8 cellular contexts compared by ENCODE assay signal in genomic region chr17:42312285-42313130, GRCh38. TPM values are rescaled to one million over a fixed set of nuclear protein-coding genes. Genes with fewer than 3 reads are reported as not detected.
DNase-seq lines count a peak whose midpoint lies in the region; ATAC-seq and TF ChIP-seq lines count a peak whose summit lies in the region.

No MANE protein-coding gene starts in this region.

- no peak for TF ChIP-seq CTCF in activated B cell treated with CpG ODN at 0.5 μM for 24 hours (IDR thresholded peaks at IDR 0.05)
- peak; percentile 40 to 78 for TF ChIP-seq CTCF in mammary epithelial cell (conservative IDR thresholded peaks at IDR 0.05 in 1 of 2, IDR thresholded peaks at IDR 0.05 in 1 of 2; ENCODE audit: extremely low read depth in 1 of 2, insufficient read depth in 1 of 2, low read depth in 1 of 2, low read length in 2 of 2)

- CTCF ChIA-PET in activated B cell treated with CpG ODN at 0.5 μM for 24 hours (lab: Charles Lee), result interaction anchor here (0.7 to 7.2 kb wide), 18 partner anchors 9 to 266 kb away, joined by 3 to 77 read pairs (median 4); partner anchors contain the start of gene STAT3
- CTCF ChIA-PET in mammary epithelial cell (lab: Charles Lee; ENCODE audit: low non-redundant PET), result interaction anchor here (0.7 kb wide), 1 partner anchor 265 kb away, joined by 3 read pairs; the partner anchor contains the start of gene PSMC3IP

- peaks cover 2% of the 10 kb centered on the region for H3K36me3 ChIP-seq in mammary epithelial cell (ENCODE audit: insufficient read depth, low read length)

- DNase-seq in SHP77 (lab: John Stamatoyannopoulos, UW) (peak; percentile 17 to 65), SHP77 treated with DMSO at 0.1 percent for 48 hours (lab: John Stamatoyannopoulos, UW) (no peak), NCI-H146 (lab: John Stamatoyannopoulos, UW) (peak; percentile 68), activated B cell treated with CpG ODN at 0.5 μM for 24 hours (peak; percentile 70), mammary epithelial cell (peak; percentile 48), islet precursor cell (peak; percentile 97)
- peak; percentile 64 to 80 (median 79) for DNase-seq in stimulated activated CD4-positive, alpha-beta T cell treated with anti-CD3 and anti-CD28 coated beads, Interleukin-12 subunit alpha, Interleukin-12 subunit beta, amount 100 ng/mL, for 48 hours (ENCODE audit: low read depth in 2 of 3, low spot score in 1 of 3)

- peak overlapping the region; percentile 53 for H3K4me3 Mint-ChIP-seq in activated B cell treated with CpG ODN at 0.5 μM for 24 hours

- H3K27me3 ChIP-seq in mammary epithelial cell (ENCODE audit: insufficient read depth, low read length), result no peaks in the 10 kb centered on the region

- no peaks in the 10 kb centered on the region for H3K9me3 ChIP-seq in mammary epithelial cell (replicated peaks; ENCODE audit: insufficient read depth, low read length)

- H2AFZ ChIP-seq in mammary epithelial cell (ENCODE audit: low read depth, low read length), result no peak overlapping the region

- peak overlapping the region; percentile 8 for H3K4me2 ChIP-seq in mammary epithelial cell (ENCODE audit: insufficient read depth, low read depth, low read length)

- no peaks in the 10 kb centered on the region for H4K20me1 ChIP-seq in mammary epithelial cell (ENCODE audit: insufficient read depth, low read length)

- peaks cover 70% of the 10 kb centered on the region for H3K36me3 Mint-ChIP-seq in activated B cell treated with CpG ODN at 0.5 μM for 24 hours (ENCODE audit: low read depth)

- intact Hi-C loops in activated B cell treated with CpG ODN at 0.5 μM for 24 hours (cut with micrococcal nuclease) (loop anchor here (1.0 to 2.0 kb wide), 3 partner anchors 10 to 204 kb away; no protein-coding TSS in a partner anchor), mammary epithelial cell (cut with micrococcal nuclease) (loop anchor here (5.0 kb wide), 1 partner anchor 350 kb away; no protein-coding TSS in a partner anchor)

- BruUV-seq in mammary epithelial cell (replicated peaks; lab: Mats Ljungman, UMichigan), result no TSS peak

- H3K4me3 ChIP-seq in mammary epithelial cell (replicated peaks in 1 of 3; ENCODE audit: insufficient read depth in 1 of 3, low read depth in 2 of 3, low read length in 3 of 3), result no peak overlapping the region

- H3K79me2 ChIP-seq in mammary epithelial cell (ENCODE audit: insufficient read depth, low read length), result no peaks in the 10 kb centered on the region

- H3K9me3 Mint-ChIP-seq in activated B cell treated with CpG ODN at 0.5 μM for 24 hours, result no peaks in the 10 kb centered on the region

- H3K27ac Mint-ChIP-seq in activated B cell treated with CpG ODN at 0.5 μM for 24 hours, result peak overlapping the region; percentile 30

- no peak overlapping the region for H3K27ac ChIP-seq in mammary epithelial cell (ENCODE audit: insufficient read depth, low read depth, low read length)

- in situ Hi-C loops in mammary epithelial cell (cut with MboI; ENCODE audit: low sequenced_read_pairs in 2 of 2), result no loop called here

- H3K9ac ChIP-seq in mammary epithelial cell (ENCODE audit: insufficient read depth, low read length), result no peak overlapping the region

- 86% methylated on average over 5 of the region's 54 CpGs for WGBS in mammary epithelial cell (ENCODE audit: low coverage, missing lambda C conversion rate)

- ATAC-seq in activated B cell treated with CpG ODN at 0.5 μM for 24 hours (ENCODE audit: low read depth) (peak; percentile 77), HG03457 (IDR thresholded peaks at IDR 0.05; ENCODE audit: unreplicated experiment) (no peak)

- peaks cover 55% of the 10 kb centered on the region for H3K4me1 Mint-ChIP-seq in activated B cell treated with CpG ODN at 0.5 μM for 24 hours

- peaks cover 13% of the 10 kb centered on the region for H3K4me1 ChIP-seq in mammary epithelial cell (ENCODE audit: insufficient read depth, low read length)

- H3K27me3 Mint-ChIP-seq in activated B cell treated with CpG ODN at 0.5 μM for 24 hours, result no peaks in the 10 kb centered on the region

- dilution Hi-C loops in mammary epithelial cell (cut with HindIII; ENCODE audit: low sequenced_read_pairs), result loop anchor here (5.0 kb wide), 3 partner anchors 80 to 210 kb away; no protein-coding TSS in a partner anchor

- POLR2A ChIA-PET in activated B cell treated with CpG ODN at 0.5 μM for 24 hours (lab: Charles Lee), result interaction anchor here (0.6 to 3.2 kb wide), 15 partner anchors 10 to 393 kb away, joined by 3 to 23 read pairs (median 4); partner anchors contain the start of genes DNAJC7, RETREG3, STAT3 and STAT5A

RNA-seq across cellular contexts. Expression of gene STAT5A, which starts 24.2 kb away (rescaled TPM):
- total RNA-seq in activated B cell treated with CpG ODN at 0.5 μM for 24 hours, result 136 and 140 TPM in 2 replicates
- total RNA-seq in mammary epithelial cell, result 10 to 100 TPM in 1 of 2 donors, 1 to 10 TPM in 1; 1.7 to 10.5 TPM
- 1.2 TPM for polyA plus RNA-seq in mammary epithelial cell
- polyA minus RNA-seq in mammary epithelial cell, result 5.2 TPM

RNA-seq across cellular contexts. Expression of gene STAT5B, which starts 36.3 kb away (rescaled TPM):
- 80.3 and 82.6 TPM in 2 replicates for total RNA-seq in activated B cell treated with CpG ODN at 0.5 μM for 24 hours
- total RNA-seq in mammary epithelial cell, result 10 to 100 TPM; 20.0 to 20.5 TPM
- 13.3 TPM for polyA plus RNA-seq in mammary epithelial cell
- polyA minus RNA-seq in mammary epithelial cell, result 82.6 TPM

Comparison
In these comparisons a context has a peak if more than half of its experiments do, and no peak if none do; other contexts are left out.
1. RNA of gene STAT5A, which starts 24.2 kb away (total RNA-seq): 136 to 140 TPM in activated B cell treated with CpG ODN at 0.5 μM for 24 hours; 1.7 to 10.5 TPM in mammary epithelial cell; every median in the first group is over 10 times any median in the second.